ENCODE assay signal across 23 cellular contexts in genomic region chr22:40302149-40302548, GRCh38.
"Had no signal": no experiment of that assay in that cellular context is flagged by ENCODE, and none has a peak within 500 bp of the region (broad histone marks: within the 10 kb centered on the region; RNA-seq: fewer than 3 reads in every experiment).

No MANE protein-coding gene starts in this region.

- H3K4me3 Mint-ChIP-seq: activated CD8-positive, alpha-beta T cell treated with anti-CD3 and anti-CD28 coated beads for 36 hours; activated naive CD8-positive, alpha-beta T cell; effector memory CD8-positive, alpha-beta T cell had no signal

- H3K27me3 Mint-ChIP-seq: activated CD8-positive, alpha-beta T cell treated with anti-CD3 and anti-CD28 coated beads for 36 hours; activated naive CD8-positive, alpha-beta T cell; activated T-helper 17 cell treated with anti-CD3 and anti-CD28 coated beads, Interleukin-2, amount 50 U/mL, for 72 hours; effector memory CD8-positive, alpha-beta T cell had no signal

- DNase-seq: activated CD4-positive, alpha-beta T cell treated with anti-CD3 and anti-CD28 coated beads for 4 hours; activated CD4-positive, CD25-positive, alpha-beta regulatory T cell; activated CD4-positive, CD25-positive, alpha-beta regulatory T cell treated with anti-CD3 and anti-CD28 coated beads, Interleukin-2, amount 50 U/mL, for 72 hours; activated CD8-positive, alpha-beta memory T cell treated with anti-CD3 and anti-CD28 coated beads for 24 hours; activated CD8-positive, alpha-beta T cell treated with anti-CD3 and anti-CD28 coated beads for 36 hours; activated effector memory CD4-positive, alpha-beta T cell treated with Interleukin-2 at 50 U/mL for 16 hours; activated gamma-delta T cell treated with Interleukin-2 at 50 U/mL for 16 hours; activated naive CD4-positive, alpha-beta T cell treated with anti-CD3 and anti-CD28 coated beads, Interleukin-2, amount 50 U/mL, for 16 hours; activated naive CD4-positive, alpha-beta T cell treated with Interleukin-2 at 50 U/mL for 16 hours; amniotic stem cell; anterior cingulate cortex; brain microvascular endothelial cell; cortex of kidney; dermis blood vessel endothelial cell; effector CD4-positive, alpha-beta T cell; effector memory CD8-positive, alpha-beta T cell; erythroblast; foreskin keratinocyte; gastrocnemius medialis; glutamatergic neuron; heart left ventricle had no signal

- H3K9me3 Mint-ChIP-seq: activated CD8-positive, alpha-beta T cell treated with anti-CD3 and anti-CD28 coated beads for 36 hours; activated T-helper 17 cell treated with anti-CD3 and anti-CD28 coated beads, Interleukin-2, amount 50 U/mL, for 72 hours; effector memory CD8-positive, alpha-beta T cell had no signal

- H3K27ac Mint-ChIP-seq: activated CD8-positive, alpha-beta T cell treated with anti-CD3 and anti-CD28 coated beads for 36 hours; activated T-helper 17 cell treated with anti-CD3 and anti-CD28 coated beads, Interleukin-2, amount 50 U/mL, for 72 hours; effector memory CD8-positive, alpha-beta T cell had no signal
